Comparison of ENCODE assay signal across 8 cellular contexts in the genomic region with DNA sequence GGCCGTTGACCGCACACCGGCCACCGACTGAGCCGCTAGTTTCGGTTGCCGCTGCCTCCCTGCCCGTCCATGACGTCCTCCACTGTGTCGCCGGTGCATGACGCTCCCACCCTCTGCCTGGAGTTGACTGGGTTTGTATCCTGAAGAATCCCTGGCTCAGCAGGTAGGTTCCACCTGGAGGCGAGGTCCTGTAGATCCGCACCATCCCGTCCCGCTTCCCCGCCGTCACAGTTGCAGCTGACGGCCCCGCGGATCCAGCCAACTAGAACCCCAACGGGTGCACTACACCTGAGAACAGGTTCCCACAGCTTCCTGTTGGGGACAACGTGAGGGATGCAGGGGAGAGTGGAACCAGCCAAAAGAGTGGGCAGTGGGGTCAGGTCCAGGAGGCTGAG. TPM values are rescaled to one million over a fixed set of nuclear protein-coding genes. Genes with fewer than 3 reads are reported as not detected.
A peak's percentile ranks its signal among the peaks of the same experiment; 100 is the strongest.
DNase-seq lines count a peak whose midpoint lies in the region; ATAC-seq and TF ChIP-seq lines count a peak whose summit lies in the region.

No MANE protein-coding gene starts in this region.

- H3K27ac Mint-ChIP-seq in activated CD8-positive, alpha-beta memory T cell treated with anti-CD3 and anti-CD28 coated beads, Interleukin-2, amount 10 ng/mL, durations not matched to agents 7 days and 5 days, result peak overlapping the region; percentile 99
- peak overlapping the region; percentile 96 to 99 (median 97) for H3K27ac Mint-ChIP-seq in IgD-negative memory B cell

- H3K9me3 Mint-ChIP-seq in activated CD8-positive, alpha-beta memory T cell treated with anti-CD3 and anti-CD28 coated beads, Interleukin-2, amount 10 ng/mL, durations not matched to agents 7 days and 5 days (ENCODE audit: low read depth), result no peaks in the 10 kb centered on the region
- no peaks in the 10 kb centered on the region for H3K9me3 Mint-ChIP-seq in IgD-negative memory B cell

- intact Hi-C loops in breast epithelium (cut with DNase I; ENCODE audit: low total_unique reads), result no loop called here

- peak; percentile 7 for ATAC-seq in activated CD8-positive, alpha-beta memory T cell treated with anti-CD3 and anti-CD28 coated beads, Interleukin-2, amount 10 ng/mL, durations not matched to agents 7 days and 5 days
- ATAC-seq in GM18505 (IDR thresholded peaks at IDR 0.05; ENCODE audit: unreplicated experiment), result no peak

- peaks cover 50% of the 10 kb centered on the region for H3K36me3 Mint-ChIP-seq in activated CD8-positive, alpha-beta memory T cell treated with anti-CD3 and anti-CD28 coated beads, Interleukin-2, amount 10 ng/mL, durations not matched to agents 7 days and 5 days
- H3K36me3 Mint-ChIP-seq in IgD-negative memory B cell, result no peaks in the 10 kb centered on the region

- H3K27me3 Mint-ChIP-seq in activated CD8-positive, alpha-beta memory T cell treated with anti-CD3 and anti-CD28 coated beads, Interleukin-2, amount 10 ng/mL, durations not matched to agents 7 days and 5 days, result no peaks in the 10 kb centered on the region
- no peaks in the 10 kb centered on the region for H3K27me3 Mint-ChIP-seq in IgD-negative memory B cell

- no peak for DNase-seq in activated CD8-positive, alpha-beta memory T cell treated with anti-CD3 and anti-CD28 coated beads, Interleukin-2, amount 10 ng/mL, durations not matched to agents 7 days and 5 days
- no peak for DNase-seq in activated CD8-positive, alpha-beta memory T cell treated with anti-CD3 and anti-CD28 coated beads, Interleukin-2, amount 50 U/mL, for 4 hours
- DNase-seq in breast epithelium (ENCODE audit: low spot score in 2 of 2) (no peak), islet precursor cell (no peak)
- DNase-seq in stimulated activated naive CD4-positive, alpha-beta T cell treated with Interleukin-2 at 50 U/mL for 16 hours (lab: John Stamatoyannopoulos, UW), result no peak

- H3K4me3 ChIP-seq in breast epithelium (peak overlapping the region; percentile 82 to 91 (median 89)), mesodermal cell (ENCODE audit: extremely low read depth, insufficient read depth, low read length, poor library complexity, severe bottlenecking) (peak overlapping the region; percentile 83)

- 16 to 22% methylated on average over 22 to 23 of the region's 23 CpGs for WGBS in mesodermal cell (ENCODE audit: insufficient coverage in 2 of 2), 2 experiments

- CTCF ChIA-PET in activated CD8-positive, alpha-beta memory T cell treated with anti-CD3 and anti-CD28 coated beads, Interleukin-2, amount 10 ng/mL, durations not matched to agents 7 days and 5 days (lab: Charles Lee), result interaction anchor here (1.6 to 12.3 kb wide), 4 partner anchors 9 to 18 kb away, joined by 4 to 144 read pairs (median 16); a partner anchor contains a TSS

- TF ChIP-seq CTCF in breast epithelium (IDR thresholded peaks at IDR 0.05), result no peak

- H3K9me3 ChIP-seq in breast epithelium (no peaks in the 10 kb centered on the region), mesodermal cell (ENCODE audit: control insufficient read depth, low read length) (no peaks in the 10 kb centered on the region)

- H3K27ac ChIP-seq in breast epithelium (peak overlapping the region; percentile 99), mesodermal cell (ENCODE audit: low read depth, low read length, severe bottlenecking) (peak overlapping the region; percentile 98)

- no peak for TF ChIP-seq POLR2A in breast epithelium (IDR thresholded peaks at IDR 0.05)
- no peak for TF ChIP-seq POLR2A in GM18505 (IDR thresholded peaks at IDR 0.05; ENCODE audit: borderline replicate concordance, extremely low read depth, insufficient read depth, insufficient read length)

- H3K4me1 ChIP-seq in breast epithelium (peaks cover 5 to 7% of the 10 kb centered on the region in 2 donors), mesodermal cell (ENCODE audit: control insufficient read depth, insufficient read depth, low read length, poor library complexity, severe bottlenecking) (peaks cover 24% of the 10 kb centered on the region)

- no peaks in the 10 kb centered on the region for H3K27me3 ChIP-seq in breast epithelium

- H3K36me3 ChIP-seq in breast epithelium, result no peaks in the 10 kb centered on the region
- H3K36me3 ChIP-seq in mesodermal cell (ENCODE audit: control insufficient read depth, insufficient read depth, low read length), result peaks cover 45% of the 10 kb centered on the region

- H3K4me3 Mint-ChIP-seq in activated CD8-positive, alpha-beta memory T cell treated with anti-CD3 and anti-CD28 coated beads, Interleukin-2, amount 10 ng/mL, durations not matched to agents 7 days and 5 days, result peak overlapping the region; percentile 100
- H3K4me3 Mint-ChIP-seq in IgD-negative memory B cell, result peak overlapping the region; percentile 96 to 98 (median 98)

- H3K4me1 Mint-ChIP-seq in activated CD8-positive, alpha-beta memory T cell treated with anti-CD3 and anti-CD28 coated beads, Interleukin-2, amount 10 ng/mL, durations not matched to agents 7 days and 5 days, result peaks cover 61% of the 10 kb centered on the region
- H3K4me1 Mint-ChIP-seq in IgD-negative memory B cell, result peaks cover 44 to 59% (median 51%) of the 10 kb centered on the region in 3 donors

RNA-seq across cellular contexts. Expression of a gene that starts 0.9 kb away (rescaled TPM):
- total RNA-seq in activated CD8-positive, alpha-beta memory T cell treated with anti-CD3 and anti-CD28 coated beads, Interleukin-2, amount 10 ng/mL, durations not matched to agents 7 days and 5 days, result 100 to 1,000 TPM; 133 to 137 TPM
- 49.1 TPM for polyA plus RNA-seq in IgD-negative memory B cell
- total RNA-seq in breast epithelium, result 10 to 100 TPM; 45.1 to 52.0 (median 45.6) TPM
- 67.9 TPM for polyA plus RNA-seq in mesodermal cell (2013, experiment 1 of 2)
- 67.2 TPM for polyA plus RNA-seq in mesodermal cell (2013, experiment 2 of 2)

RNA-seq across cellular contexts. Expression of a gene that starts 8.1 kb away (rescaled TPM):
- total RNA-seq in activated CD8-positive, alpha-beta memory T cell treated with anti-CD3 and anti-CD28 coated beads, Interleukin-2, amount 10 ng/mL, durations not matched to agents 7 days and 5 days, result 10 to 100 TPM; 22.5 to 24.7 TPM
- polyA plus RNA-seq in IgD-negative memory B cell, result 46.1 TPM
- total RNA-seq in breast epithelium, result 10 to 100 TPM; 40.5 to 47.3 (median 41.6) TPM
- polyA plus RNA-seq in mesodermal cell (2013, experiment 1 of 2), result 36.1 TPM
- polyA plus RNA-seq in mesodermal cell (2013, experiment 2 of 2), result 27.0 TPM

RNA-seq across cellular contexts. Expression of a gene that starts 8.3 kb away (rescaled TPM):
- 100 to 1,000 TPM; 246 to 315 TPM for total RNA-seq in activated CD8-positive, alpha-beta memory T cell treated with anti-CD3 and anti-CD28 coated beads, Interleukin-2, amount 10 ng/mL, durations not matched to agents 7 days and 5 days
- polyA plus RNA-seq in IgD-negative memory B cell, result 20.0 TPM
- 1 to 10 TPM; 4.1 to 7.8 (median 4.9) TPM for total RNA-seq in breast epithelium
- 104 TPM for polyA plus RNA-seq in mesodermal cell (2013, experiment 1 of 2)
- polyA plus RNA-seq in mesodermal cell (2013, experiment 2 of 2), result 91.8 TPM

RNA-seq across cellular contexts. Expression of a gene that starts 28.9 kb away (rescaled TPM):
- total RNA-seq in activated CD8-positive, alpha-beta memory T cell treated with anti-CD3 and anti-CD28 coated beads, Interleukin-2, amount 10 ng/mL, durations not matched to agents 7 days and 5 days, result 1 to 10 TPM in 1 of 2 experiments, under 1 TPM in 1; 0.23 to 1.6 TPM
- 1.5 TPM for polyA plus RNA-seq in IgD-negative memory B cell
- total RNA-seq in breast epithelium, result 1 to 10 TPM; 3.7 to 7.2 (median 4.6) TPM
- 2.0 TPM for polyA plus RNA-seq in mesodermal cell (2013, experiment 1 of 2)
- polyA plus RNA-seq in mesodermal cell (2013, experiment 2 of 2), result 1.1 TPM

Comparison
In these comparisons a context has a peak if more than half of its experiments do, and no peak if none do; other contexts are left out.
1. RNA of a gene that starts 8.3 kb away (total RNA-seq): 246 to 315 TPM in activated CD8-positive, alpha-beta memory T cell treated with anti-CD3 and anti-CD28 coated beads, Interleukin-2, amount 10 ng/mL, durations not matched to agents 7 days and 5 days; 4.1 to 7.8 TPM in breast epithelium; every median in the first group is over 10 times any median in the second.